In genomic region chr7:45080265-45080957, GRCh38 we compare ENCODE assay signal across 1 cellular context.
TF ChIP-seq lines count a peak whose summit lies in the region.

No MANE protein-coding gene starts in this region.

TF ChIP-seq in GM23338, 12 proteins besides CTCF, POLR2A, EP300 and RAD21:
- TF ChIP-seq REST (IDR thresholded peaks at IDR 0.05; ENCODE audit: unreplicated experiment): no peak
- TF ChIP-seq POLR2AphosphoS5 (IDR thresholded peaks at IDR 0.05; ENCODE audit: low read depth): no peak
- TF ChIP-seq CREB1 (CRISPR knock-in tag; IDR thresholded peaks at IDR 0.05; ENCODE audit: low read depth): no peak
- no peak for TF ChIP-seq ZNF331 (CRISPR knock-in tag; IDR thresholded peaks at IDR 0.05; ENCODE audit: low read depth)
- TF ChIP-seq ZNF114 (CRISPR knock-in tag; IDR thresholded peaks at IDR 0.05): no peak
- TF ChIP-seq ETS1 (IDR thresholded peaks at IDR 0.05): no peak
- TF ChIP-seq EZH2 (IDR thresholded peaks at IDR 0.05; ENCODE audit: low read depth, unreplicated experiment): no peak
- no peak for TF ChIP-seq NANOG (IDR thresholded peaks at IDR 0.05; ENCODE audit: borderline replicate concordance)
- no peak for TF ChIP-seq JUNB (IDR thresholded peaks at IDR 0.05; ENCODE audit: unreplicated experiment)
- TF ChIP-seq STAT1 (IDR thresholded peaks at IDR 0.05; ENCODE audit: unreplicated experiment): no peak
